Comparison of ENCODE assay signal across 8 cellular contexts in genomic region chrX:57591284-57592158, GRCh38. TPM values are rescaled to one million over a fixed set of nuclear protein-coding genes. Genes with fewer than 3 reads are reported as not detected.
DNase-seq lines count a peak whose midpoint lies in the region; ATAC-seq and TF ChIP-seq lines count a peak whose summit lies in the region.
"Not testable (repeated sequence)": the region's sequence is repeated elsewhere in the genome, so short reads cannot be mapped to it uniquely, and the experiment has no call there.

Gene ZXDB, plus strand, starts transcription at chrX:57592011. Its CDS starts 38 bp downstream, at chrX:57592049.

- peak; percentile 38 to 68 (median 46) for DNase-seq in CD4-positive, alpha-beta memory T cell
- peak; percentile 41 for DNase-seq in NCI-H2171 treated with DMSO at 0.1 percent for 48 hours (lab: John Stamatoyannopoulos, UW)
- DNase-seq in activated CD8-positive, alpha-beta T cell treated with anti-CD3 and anti-CD28 coated beads for 36 hours = peak; percentile 18

- intact Hi-C loops in CD4-positive, alpha-beta memory T cell (cut with micrococcal nuclease) = loop anchor here (5.0 kb wide), 2 partner anchors 304 to 321 kb away; partner anchors contain the start of genes FAAH2 and ZXDA
- intact Hi-C loops in activated CD8-positive, alpha-beta T cell treated with anti-CD3 and anti-CD28 coated beads for 36 hours (cut with micrococcal nuclease) = not testable (repeated sequence)

- H3K27ac Mint-ChIP-seq in CD4-positive, alpha-beta memory T cell = peak within 1 kb of the TSS; percentile 90 to 99 (median 96)
- H3K27ac Mint-ChIP-seq in activated CD8-positive, alpha-beta T cell treated with anti-CD3 and anti-CD28 coated beads for 36 hours = peak within 1 kb of the TSS; percentile 91

- H3K36me3 Mint-ChIP-seq in CD4-positive, alpha-beta memory T cell = peaks cover 8 to 21% of the 10 kb centered on the region in 2 donors
- H3K36me3 Mint-ChIP-seq in activated CD8-positive, alpha-beta T cell treated with anti-CD3 and anti-CD28 coated beads for 36 hours (ENCODE audit: low read depth) = peaks cover 24% of the 10 kb centered on the region

- H3K9me3 ChIP-seq in CD4-positive, alpha-beta memory T cell (ENCODE audit: control insufficient read depth in 1 of 2, low read length in 2 of 2); liver (ENCODE audit: control insufficient read depth in 4 of 4, low read length in 3 of 4); skeletal muscle tissue (ENCODE audit: control insufficient read depth in 3 of 3, low read length in 3 of 3): not testable (repeated sequence)

- CTCF ChIA-PET in CD4-positive, alpha-beta memory T cell (lab: Charles Lee; ENCODE audit: partially characterized antibody); activated CD8-positive, alpha-beta T cell treated with anti-CD3 and anti-CD28 coated beads for 36 hours (lab: Charles Lee): not testable (repeated sequence)

- POLR2A ChIA-PET in CD4-positive, alpha-beta memory T cell (lab: Charles Lee; ENCODE audit: partially characterized antibody); activated CD8-positive, alpha-beta T cell treated with anti-CD3 and anti-CD28 coated beads for 36 hours (lab: Charles Lee): not testable (repeated sequence)

- peaks cover 32% of the 10 kb centered on the region for H3K4me1 ChIP-seq in CD4-positive, alpha-beta memory T cell (ENCODE audit: insufficient read depth, low read length)
- H3K4me1 ChIP-seq in liver (ENCODE audit: control insufficient read depth in 4 of 4, insufficient read depth in 4 of 4, low read length in 3 of 4) = not testable (repeated sequence)
- peaks cover 13 to 19% (median 15%) of the 10 kb centered on the region in 3 donors for H3K4me1 ChIP-seq in skeletal muscle tissue (ENCODE audit: control insufficient read depth in 3 of 3, insufficient read depth in 3 of 3, low read length in 3 of 3)

- TF ChIP-seq CTCF in activated CD8-positive, alpha-beta T cell treated with anti-CD3 and anti-CD28 coated beads for 36 hours (IDR thresholded peaks at IDR 0.05); liver (IDR thresholded peaks at IDR 0.05; ENCODE audit: low read depth, low read length, missing input control): not testable (repeated sequence)

- TF ChIP-seq RAD21 in liver (IDR thresholded peaks at IDR 0.05) = not testable (repeated sequence)

- H3K4me1 Mint-ChIP-seq in CD4-positive, alpha-beta memory T cell = peaks cover 23 to 61% (median 36%) of the 10 kb centered on the region in 4 donors
- peaks cover 37% of the 10 kb centered on the region for H3K4me1 Mint-ChIP-seq in activated CD8-positive, alpha-beta T cell treated with anti-CD3 and anti-CD28 coated beads for 36 hours (ENCODE audit: low read depth)

- H3K9me3 Mint-ChIP-seq in CD4-positive, alpha-beta memory T cell; activated CD8-positive, alpha-beta T cell treated with anti-CD3 and anti-CD28 coated beads for 36 hours: not testable (repeated sequence)

- peak within 1 kb of the TSS; percentile 80 to 94 (median 87) for H3K4me3 Mint-ChIP-seq in CD4-positive, alpha-beta memory T cell
- peak within 1 kb of the TSS; percentile 73 for H3K4me3 Mint-ChIP-seq in activated CD8-positive, alpha-beta T cell treated with anti-CD3 and anti-CD28 coated beads for 36 hours

- H3K9ac ChIP-seq in liver (ENCODE audit: low read depth in 1 of 2, low read length in 2 of 2) (peak within 1 kb of the TSS; percentile 38 to 82), skeletal muscle tissue (ENCODE audit: low read depth in 1 of 3, low read length in 3 of 3) (peak within 1 kb of the TSS; percentile 77 to 83 (median 77))

- 11% methylated on average over 13 of the region's 39 CpGs for WGBS in liver

- peak within 1 kb of the TSS; percentile 50 for H3K27ac ChIP-seq in CD4-positive, alpha-beta memory T cell (ENCODE audit: low read depth, low read length)
- H3K27ac ChIP-seq in liver (ENCODE audit: low read depth in 1 of 2, low read length in 2 of 2) (peak within 1 kb of the TSS; percentile 60 to 73), skeletal muscle tissue (ENCODE audit: low read depth, low read length) (peak within 1 kb of the TSS; percentile 85)

- not testable (repeated sequence) for H3K27me3 ChIP-seq in CD4-positive, alpha-beta memory T cell (ENCODE audit: insufficient read depth, low read length); liver (ENCODE audit: control insufficient read depth in 4 of 4, insufficient read depth in 4 of 4, low read length in 3 of 4); skeletal muscle tissue (ENCODE audit: control insufficient read depth in 3 of 3, insufficient read depth in 3 of 3, low read length in 3 of 3)

- H3K4me3 ChIP-seq in CD4-positive, alpha-beta memory T cell (ENCODE audit: low read length in 2 of 2) = peak within 1 kb of the TSS in 1 of 2 donors; percentile 38
- peak within 1 kb of the TSS; percentile 42 to 71 (median 65) for H3K4me3 ChIP-seq in liver (ENCODE audit: low read depth in 1 of 3, low read length in 3 of 3)
- H3K4me3 ChIP-seq in skeletal muscle tissue (ENCODE audit: low read length in 3 of 3) = peak within 1 kb of the TSS; percentile 61 to 75 (median 73)

- not testable (repeated sequence) for H3K36me3 ChIP-seq in CD4-positive, alpha-beta memory T cell (ENCODE audit: insufficient read depth, low read length); liver (ENCODE audit: control insufficient read depth in 4 of 4, insufficient read depth in 3 of 4, low read depth in 1 of 4, low read length in 3 of 4); skeletal muscle tissue (ENCODE audit: control insufficient read depth in 3 of 3, insufficient read depth in 3 of 3, low read length in 3 of 3)

- not testable (repeated sequence) for H3K27me3 Mint-ChIP-seq in CD4-positive, alpha-beta memory T cell; activated CD8-positive, alpha-beta T cell treated with anti-CD3 and anti-CD28 coated beads for 36 hours

- in situ Hi-C loops in endometrial microvascular endothelial cells (cut with HindIII; ENCODE audit: inconsistent ontology term, low pct_unique_long_range_greater_than_20kb, low sequenced_read_pairs) = not testable (repeated sequence)

- ATAC-seq in GM19438 (IDR thresholded peaks at IDR 0.05; ENCODE audit: low read depth, unreplicated experiment) (peak; percentile 49), HG03095 (IDR thresholded peaks at IDR 0.05; ENCODE audit: unreplicated experiment) (peak; percentile 46)
- ATAC-seq in activated CD8-positive, alpha-beta T cell treated with anti-CD3 and anti-CD28 coated beads for 36 hours = peak; percentile 63

TF ChIP-seq in liver, 16 proteins besides CTCF, POLR2A, EP300 and RAD21:
- peak; percentile 1 for TF ChIP-seq YY1 (IDR thresholded peaks at IDR 0.05)

RNA-seq across cellular contexts. Expression of gene ZXDB, which starts in this region (rescaled TPM):
- total RNA-seq in CD4-positive, alpha-beta memory T cell = 10 to 100 TPM; 14.9 to 15.4 TPM
- 1 to 10 TPM; 2.7 to 6.8 TPM for polyA plus RNA-seq in CD4-positive, alpha-beta memory T cell
- 1 to 10 TPM; 6.0 to 6.6 TPM for total RNA-seq in activated CD8-positive, alpha-beta T cell treated with anti-CD3 and anti-CD28 coated beads for 36 hours
- total RNA-seq in endometrial microvascular endothelial cells (ENCODE audit: inconsistent ontology term) (11.7 TPM), liver (10 to 100 TPM in 1 of 2 donors, 1 to 10 TPM in 1; 3.6 to 11.0 TPM), skeletal muscle tissue (6.3 TPM)
- 1 to 10 TPM; 2.4 to 3.7 TPM for polyA plus RNA-seq in liver
